ENCODE assay signal across 8 cellular contexts in genomic region chr16:67109407-67110135, GRCh38.
DNase-seq lines count a peak whose midpoint lies in the region; ATAC-seq lines count a peak whose summit lies in the region.

Gene PHAF1, plus strand, starts transcription at chr16:67109941. Its CDS starts 235 bp downstream, at chr16:67110176.

- H3K9me3 ChIP-seq in BLaER1: no peaks in the 10 kb centered on the region

- no peaks in the 10 kb centered on the region for H3K27me3 ChIP-seq in BLaER1

- H3K27ac ChIP-seq in BLaER1: peak within 1 kb of the TSS; percentile 79

- ATAC-seq in GM19324 (IDR thresholded peaks at IDR 0.05; ENCODE audit: low FRiP score, unreplicated experiment) (peak; percentile 93), HG03457 (IDR thresholded peaks at IDR 0.05; ENCODE audit: unreplicated experiment) (peak; percentile 69)

- H3K4me2 ChIP-seq in BLaER1: peak within 1 kb of the TSS; percentile 95

- peaks cover 32% of the 10 kb centered on the region for H3K36me3 ChIP-seq in BLaER1

- peak within 1 kb of the TSS; percentile 88 for H3K9ac ChIP-seq in BLaER1

- peaks cover 47% of the 10 kb centered on the region for H4K20me1 ChIP-seq in BLaER1

- DNase-seq in NCI-H69 (lab: John Stamatoyannopoulos, UW) (peak; percentile 91), cortex of kidney (lab: John Stamatoyannopoulos, UW) (peak; percentile 48), left kidney (ENCODE audit: low read depth, low spot score) (peak; percentile 97)
- DNase-seq in activated CD4-positive, alpha-beta T cell treated with anti-CD3 and anti-CD28 coated beads, Interleukin-2, amount 50 U/mL, for 1 hour: peak; percentile 95
- peak; percentile 95 for DNase-seq in stimulated activated CD4-positive, alpha-beta T cell treated with anti-CD3 and anti-CD28 coated beads, Interleukin-1b, Interleukin-23, amount 100 ng/mL, for 48 hours

- H3K4me1 ChIP-seq in BLaER1: peaks cover 28% of the 10 kb centered on the region

- peak within 1 kb of the TSS; percentile 99 for H3K4me3 ChIP-seq in BLaER1

Comparison
In these comparisons a context has a peak if more than half of its experiments do, and no peak if none do; other contexts are left out.
1. Peak in every context shown above with its lines: DNase-seq, ATAC-seq, H3K4me3 ChIP-seq and H3K27ac ChIP-seq.